24 cellular contexts compared by ENCODE assay signal in the genomic region with DNA sequence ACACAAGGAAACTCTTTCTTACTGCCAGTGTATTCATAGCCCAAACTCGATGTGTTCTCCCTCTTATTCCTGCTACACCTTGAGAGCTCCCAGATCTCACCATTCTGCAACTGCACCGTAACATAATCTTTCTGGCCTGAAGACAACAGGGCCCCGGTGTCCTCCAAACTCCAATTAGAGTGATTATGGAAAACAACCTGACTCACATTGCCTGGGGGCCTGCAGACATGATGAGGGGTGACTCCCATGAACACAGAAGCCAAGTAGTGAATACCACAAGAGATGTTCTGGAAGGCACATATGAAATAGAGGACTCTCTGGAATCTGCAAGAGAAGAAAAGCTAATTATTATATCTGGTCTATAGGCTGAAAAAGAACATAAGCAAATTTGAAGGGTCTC. TPM values are rescaled to one million over a fixed set of nuclear protein-coding genes. Genes with fewer than 3 reads are reported as not detected.
"Had no signal": no experiment of that assay in that cellular context is flagged by ENCODE, and none has a peak within 500 bp of the region (broad histone marks: within the 10 kb centered on the region; RNA-seq: fewer than 3 reads in every experiment).

No MANE protein-coding gene starts in this region.

- ATAC-seq: gastroesophageal sphincter; left cardiac atrium; lower lobe of right lung; naive thymus-derived CD4-positive, alpha-beta T cell; psoas muscle; sciatic nerve; stimulated activated memory B cell treated with anti-CD40 and anti-IgM and Interleukin-4, amounts not matched to agents 10 μg/mL and 1 μg/mL and 100 μg/mL, for 72 hours had no signal

- H3K4me1 Mint-ChIP-seq: naive thymus-derived CD4-positive, alpha-beta T cell; stimulated activated memory B cell treated with anti-CD40 and anti-IgM and Interleukin-4, amounts not matched to agents 10 μg/mL and 1 μg/mL and 100 μg/mL, for 72 hours had no signal

- DNase-seq: effector memory CD4-positive, alpha-beta T cell; glutamatergic neuron; kidney; left cardiac atrium; left ventricle myocardium inferior; lower lobe of right lung; mesendoderm; naive thymus-derived CD4-positive, alpha-beta T cell; nephron progenitor cell; psoas muscle; retina; spleen; stimulated activated CD4-positive, alpha-beta T cell treated with anti-CD3 and anti-CD28 coated beads, Interleukin-15, amount 100 ng/mL, for 24 hours; stimulated activated CD4-positive, alpha-beta T cell treated with anti-CD3 and anti-CD28 coated beads, Interleukin-1b, Interleukin-23, amount 100 ng/mL, for 48 hours; stimulated activated CD4-positive, alpha-beta T cell treated with anti-CD3 and anti-CD28 coated beads, Interleukin-4, amount 100 ng/mL, for 24 hours; tibial artery; upper lobe of left lung; uterus had no signal

- H3K4me3 ChIP-seq: esophagus muscularis mucosa, gastroesophageal sphincter, left ventricle myocardium inferior, lower lobe of right lung, psoas muscle, spleen, tibial artery, upper lobe of left lung, uterus had no signal

- H3K27ac Mint-ChIP-seq: naive thymus-derived CD4-positive, alpha-beta T cell; nephron progenitor cell; stimulated activated memory B cell treated with anti-CD40 and anti-IgM and Interleukin-4, amounts not matched to agents 10 μg/mL and 1 μg/mL and 100 μg/mL, for 72 hours; stimulated activated naive CD8-positive, alpha-beta T cell treated with anti-CD3 and anti-CD28 coated beads, Interleukin-15, Interleukin-2, amounts not matched to agents 100 ng/mL and 50 ng/mL, for 24 hours had no signal

- H3K36me3 Mint-ChIP-seq: stimulated activated memory B cell treated with anti-CD40 and anti-IgM and Interleukin-4, amounts not matched to agents 10 μg/mL and 1 μg/mL and 100 μg/mL, for 72 hours had no signal

- H3K4me3 Mint-ChIP-seq: naive thymus-derived CD4-positive, alpha-beta T cell; nephron progenitor cell; stimulated activated memory B cell treated with anti-CD40 and anti-IgM and Interleukin-4, amounts not matched to agents 10 μg/mL and 1 μg/mL and 100 μg/mL, for 72 hours; stimulated activated naive CD8-positive, alpha-beta T cell treated with anti-CD3 and anti-CD28 coated beads, Interleukin-15, Interleukin-2, amounts not matched to agents 100 ng/mL and 50 ng/mL, for 24 hours had no signal

RNA-seq across cellular contexts. Expression of a gene that starts 19.7 kb away (rescaled TPM):
- total RNA-seq: fibroblast of villous mesenchyme, left ventricle myocardium inferior, psoas muscle had no signal
